Comparison of ENCODE assay signal across 1 cellular context in the genomic region with DNA sequence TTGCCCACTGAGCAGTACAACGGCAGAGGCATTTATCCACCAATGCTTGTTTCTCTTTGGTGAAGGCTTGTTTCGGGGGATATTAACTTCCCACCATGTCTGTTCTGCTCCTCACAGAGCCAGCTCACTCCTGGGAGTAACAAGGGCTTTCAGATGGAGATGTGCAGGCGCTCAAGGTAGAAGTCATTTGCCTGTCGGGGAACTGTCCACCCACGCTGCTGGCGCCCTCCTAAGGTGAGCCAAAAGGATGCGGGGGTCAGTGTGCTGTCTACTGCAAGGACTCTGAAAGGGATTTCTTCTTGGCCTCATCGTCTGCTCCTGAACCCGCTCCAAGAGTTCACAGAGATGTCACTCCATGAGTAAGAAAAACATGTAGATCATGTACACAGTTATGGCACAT.
TF ChIP-seq lines count a peak whose summit lies in the region.

No MANE protein-coding gene starts in this region.

TF ChIP-seq in GM12878, 131 proteins besides CTCF, POLR2A, EP300 and RAD21:
- TF ChIP-seq GATAD2B (conservative IDR thresholded peaks at IDR 0.05; ENCODE audit: low read depth) (no peak), SUZ12 (IDR thresholded peaks at IDR 0.05; ENCODE audit: unreplicated experiment) (no peak), RAD51 (IDR thresholded peaks at IDR 0.05) (no peak), ZNF207 (IDR thresholded peaks at IDR 0.05; ENCODE audit: borderline replicate concordance) (no peak), MTA3 (IDR thresholded peaks at IDR 0.05; ENCODE audit: borderline replicate concordance, low read length) (no peak), HDGF (IDR thresholded peaks at IDR 0.05) (no peak), JUND (IDR thresholded peaks at IDR 0.05; ENCODE audit: low read depth, low read length) (no peak), JUNB (IDR thresholded peaks at IDR 0.05) (no peak), TARDBP (IDR thresholded peaks at IDR 0.05; ENCODE audit: borderline replicate concordance) (no peak), NR2F1 (conservative IDR thresholded peaks at IDR 0.05) (no peak), EZH2 (IDR thresholded peaks at IDR 0.05; ENCODE audit: borderline replicate concordance, control insufficient read depth, low read depth, low read length) (no peak), RELA (IDR thresholded peaks at IDR 0.05; ENCODE audit: borderline replicate concordance, partially characterized antibody) (no peak), ZBTB11 (CRISPR knock-in tag; IDR thresholded peaks at IDR 0.05) (no peak), EED (IDR thresholded peaks at IDR 0.05; ENCODE audit: low read depth) (no peak), YY1 (IDR thresholded peaks at IDR 0.05; ENCODE audit: low read depth, low read length) (no peak)
- TF ChIP-seq, protein P1, sequence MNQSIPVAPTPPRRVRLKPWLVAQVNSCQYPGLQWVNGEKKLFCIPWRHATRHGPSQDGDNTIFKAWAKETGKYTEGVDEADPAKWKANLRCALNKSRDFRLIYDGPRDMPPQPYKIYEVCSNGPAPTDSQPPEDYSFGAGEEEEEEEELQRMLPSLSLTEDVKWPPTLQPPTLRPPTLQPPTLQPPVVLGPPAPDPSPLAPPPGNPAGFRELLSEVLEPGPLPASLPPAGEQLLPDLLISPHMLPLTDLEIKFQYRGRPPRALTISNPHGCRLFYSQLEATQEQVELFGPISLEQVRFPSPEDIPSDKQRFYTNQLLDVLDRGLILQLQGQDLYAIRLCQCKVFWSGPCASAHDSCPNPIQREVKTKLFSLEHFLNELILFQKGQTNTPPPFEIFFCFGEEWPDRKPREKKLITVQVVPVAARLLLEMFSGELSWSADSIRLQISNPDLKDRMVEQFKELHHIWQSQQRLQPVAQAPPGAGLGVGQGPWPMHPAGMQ (IDR thresholded peaks at IDR 0.05; ENCODE audit: borderline replicate concordance): no peak
